In the genomic region with DNA sequence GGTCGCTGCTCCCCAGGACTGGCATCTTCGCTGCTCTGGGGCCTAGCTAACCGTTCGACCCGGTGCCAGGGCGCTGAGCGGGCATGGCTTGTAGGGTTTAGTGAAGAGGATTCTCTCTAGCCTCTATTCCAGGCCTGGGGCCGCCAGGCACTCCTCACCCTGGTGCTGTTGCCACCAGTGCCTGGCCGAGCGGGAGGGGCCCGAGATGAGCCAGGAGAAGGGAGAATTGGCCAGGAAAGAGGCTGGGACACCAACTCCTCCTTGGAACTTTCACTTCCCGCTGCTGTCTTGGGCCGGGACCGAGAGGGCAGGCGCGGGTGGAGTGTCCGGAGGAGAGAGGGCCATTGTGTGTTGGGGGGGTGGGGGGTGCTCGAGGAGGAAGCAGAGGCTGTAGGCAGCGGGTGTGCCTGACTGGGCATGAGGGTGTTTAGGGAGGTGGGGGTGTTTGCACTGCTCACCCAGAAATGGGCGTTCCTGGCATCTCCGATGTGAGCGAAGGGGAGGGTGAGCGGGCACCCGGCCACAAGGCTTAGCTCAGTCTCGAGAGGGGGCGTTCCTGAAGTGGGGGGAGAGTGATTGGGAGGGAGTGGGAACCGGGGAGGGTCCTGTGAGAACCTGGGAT, we compare ENCODE assay signal across 9 cellular contexts. TPM values are rescaled to one million over a fixed set of nuclear protein-coding genes. Genes with fewer than 3 reads are reported as not detected.
DNase-seq lines count a peak whose midpoint lies in the region; ATAC-seq and TF ChIP-seq lines count a peak whose summit lies in the region.
"Had no signal": no experiment of that assay in that cellular context is flagged by ENCODE, and none has a peak within 500 bp of the region (broad histone marks: within the 10 kb centered on the region; RNA-seq: fewer than 3 reads in every experiment).

No MANE protein-coding gene starts in this region.

- CTCF ChIA-PET in CD8-positive, alpha-beta T cell (lab: Charles Lee), result interaction anchor here (1.1 to 22.1 kb wide), 8 partner anchors 7 to 492 kb away, joined by 3 to 528 read pairs (median 30); a partner anchor contains a TSS
- CTCF ChIA-PET in HEK293 (lab: Yijun Ruan, JAX) (interaction anchor here (0.7 to 3.6 kb wide), 9 partner anchors 9 to 116 kb away, joined by 3 to 32 read pairs (median 4); no protein-coding TSS in a partner anchor), OCI-LY7 (lab: Charles Lee; ENCODE audit: unreplicated experiment) (interaction anchor here (0.6 to 1.7 kb wide), 3 partner anchors 10 to 1553 kb away, joined by 3 to 6 read pairs (median 3); no protein-coding TSS in a partner anchor)

- peak; percentile 42 for ATAC-seq in CD8-positive, alpha-beta T cell
- ATAC-seq in natural killer cell treated with Interleukin-12 subunit alpha and Interleukin-12 subunit beta and Interleukin-15 and Interleukin-18, amount 100 ng/mL, for 72 hours, result peak; percentile 0 to 6
- no peak for ATAC-seq in HG02798 (IDR thresholded peaks at IDR 0.05; ENCODE audit: poor library complexity, unreplicated experiment)

- peak overlapping the region; percentile 99 for H3K4me2 ChIP-seq in OCI-LY7 (ENCODE audit: low read length)

- POLR2A ChIA-PET in CD8-positive, alpha-beta T cell (lab: Charles Lee), result interaction anchor here (1.6 to 1.9 kb wide), 3 partner anchors 8 to 33 kb away, joined by 5 to 9 read pairs (median 6); no protein-coding TSS in a partner anchor
- POLR2A ChIA-PET in HEK293 (lab: Yijun Ruan, JAX) (interaction anchor here (0.8 to 1.6 kb wide), 6 partner anchors 9 to 96 kb away, joined by 3 to 10 read pairs (median 4); a partner anchor contains a TSS), OCI-LY7 (lab: Charles Lee) (interaction anchor here (0.6 to 1.5 kb wide), 3 partner anchors 9 to 51 kb away, joined by 3 to 6 read pairs (median 4); no protein-coding TSS in a partner anchor)

- DNase-seq in CD8-positive, alpha-beta T cell, result peak in 6 of 7 experiments; percentile 26 to 56 (median 44)
- DNase-seq in OCI-LY7 (ENCODE audit: low spot score) (peak; percentile 37), fibroblast of mammary gland (ENCODE audit: low read depth) (peak; percentile 18), ureter (ENCODE audit: low spot score) (peak; percentile 76)
- peak; percentile 30 for DNase-seq in activated T-helper 1 cell treated with anti-CD3 and anti-CD28 coated beads, Interleukin-12 subunit alpha, Interleukin-12 subunit beta, Interleukin-2, Interleukin-4 antibody, amounts not matched to agents 30 ng/mL and 10 ng/mL and 1 ng/mL, durations not matched to agents 14 hours and 24 hours and 36 hours (ENCODE audit: low spot score)
- DNase-seq in natural killer cell treated with Interleukin-12 subunit alpha and Interleukin-12 subunit beta and Interleukin-15 and Interleukin-18, amount 100 ng/mL, for 72 hours (ENCODE audit: low spot score), result no peak

- intact Hi-C loops in CD8-positive, alpha-beta T cell (cut with DNase I, micrococcal nuclease), result loop anchor here (1.0 to 5.0 kb wide), 6 partner anchors 49 to 493 kb away; a partner anchor contains a TSS
- intact Hi-C loops in OCI-LY7 (cut with micrococcal nuclease; ENCODE audit: unreplicated experiment), result loop anchor here (1.0 kb wide), 1 partner anchor 51 kb away; no protein-coding TSS in a partner anchor
- intact Hi-C loops in activated T-helper 1 cell treated with anti-CD3 and anti-CD28 coated beads, Interleukin-12 subunit alpha, Interleukin-12 subunit beta, Interleukin-2, Interleukin-4 antibody, amounts not matched to agents 30 ng/mL and 10 ng/mL and 1 ng/mL, durations not matched to agents 14 hours and 24 hours and 36 hours (cut with micrococcal nuclease), result loop anchor here (1.0 to 2.0 kb wide), 4 partner anchors 9 to 77 kb away; a partner anchor contains a TSS

- no peaks in the 10 kb centered on the region for H3K9me3 Mint-ChIP-seq in CD8-positive, alpha-beta T cell
- H3K9me3 Mint-ChIP-seq in activated T-helper 1 cell treated with anti-CD3 and anti-CD28 coated beads, Interleukin-12 subunit alpha, Interleukin-12 subunit beta, Interleukin-2, Interleukin-4 antibody, amounts not matched to agents 30 ng/mL and 10 ng/mL and 1 ng/mL, durations not matched to agents 14 hours and 24 hours and 36 hours, result no peaks in the 10 kb centered on the region
- no peaks in the 10 kb centered on the region for H3K9me3 Mint-ChIP-seq in natural killer cell treated with Interleukin-12 subunit alpha and Interleukin-12 subunit beta and Interleukin-15 and Interleukin-18, amount 100 ng/mL, for 72 hours

- no peaks in the 10 kb centered on the region for H4K20me1 ChIP-seq in OCI-LY7 (ENCODE audit: insufficient read depth, low read length)

- H3K36me3 Mint-ChIP-seq in CD8-positive, alpha-beta T cell, result peaks cover 6% of the 10 kb centered on the region
- peaks cover 5% of the 10 kb centered on the region for H3K36me3 Mint-ChIP-seq in activated T-helper 1 cell treated with anti-CD3 and anti-CD28 coated beads, Interleukin-12 subunit alpha, Interleukin-12 subunit beta, Interleukin-2, Interleukin-4 antibody, amounts not matched to agents 30 ng/mL and 10 ng/mL and 1 ng/mL, durations not matched to agents 14 hours and 24 hours and 36 hours (ENCODE audit: low read depth)
- no peaks in the 10 kb centered on the region for H3K36me3 Mint-ChIP-seq in natural killer cell treated with Interleukin-12 subunit alpha and Interleukin-12 subunit beta and Interleukin-15 and Interleukin-18, amount 100 ng/mL, for 72 hours

- BruUV-seq in OCI-LY7 (replicated peaks; lab: Mats Ljungman, UMichigan), result no TSS peak

- peaks cover 27% of the 10 kb centered on the region for H3K4me1 ChIP-seq in CD8-positive, alpha-beta T cell (ENCODE audit: insufficient read depth, low read length)
- peaks cover 9% of the 10 kb centered on the region for H3K4me1 ChIP-seq in HEK293 (ENCODE audit: control insufficient read depth, insufficient read depth, low read length)
- H3K4me1 ChIP-seq in OCI-LY7 (ENCODE audit: insufficient read depth, low read length, poor library complexity, severe bottlenecking), result peaks cover 35% of the 10 kb centered on the region

- no peak overlapping the region for H3K27ac ChIP-seq in CD8-positive, alpha-beta T cell (ENCODE audit: low read depth, low read length)
- H3K27ac ChIP-seq in HEK293 (ENCODE audit: extremely low read depth, low read depth, low read length), result peak overlapping the region; percentile 57; the same call in 1 of the 2 replicates
- no peak overlapping the region for H3K27ac ChIP-seq in OCI-LY7 (ENCODE audit: low read depth, low read length, poor library complexity, severe bottlenecking)

- H3K4me3 Mint-ChIP-seq in CD8-positive, alpha-beta T cell, result peak overlapping the region; percentile 80
- peak overlapping the region; percentile 86 for H3K4me3 Mint-ChIP-seq in activated T-helper 1 cell treated with anti-CD3 and anti-CD28 coated beads, Interleukin-12 subunit alpha, Interleukin-12 subunit beta, Interleukin-2, Interleukin-4 antibody, amounts not matched to agents 30 ng/mL and 10 ng/mL and 1 ng/mL, durations not matched to agents 14 hours and 24 hours and 36 hours
- peak overlapping the region; percentile 88 for H3K4me3 Mint-ChIP-seq in natural killer cell treated with Interleukin-12 subunit alpha and Interleukin-12 subunit beta and Interleukin-15 and Interleukin-18, amount 100 ng/mL, for 72 hours

- TF ChIP-seq CTCF in CD8-positive, alpha-beta T cell (IDR thresholded peaks at IDR 0.05), result no peak
- TF ChIP-seq CTCF in HEK293 (tag by site-specific recombination; IDR thresholded peaks at IDR 0.05) (no peak), OCI-LY7 (conservative IDR thresholded peaks at IDR 0.05; ENCODE audit: low read length) (no peak), fibroblast of mammary gland (conservative IDR thresholded peaks at IDR 0.05; ENCODE audit: control insufficient read depth, insufficient read depth, low read depth, low read length) (no peak)

- H3K4me1 Mint-ChIP-seq in CD8-positive, alpha-beta T cell (ENCODE audit: low read depth), result peaks cover 19% of the 10 kb centered on the region
- H3K4me1 Mint-ChIP-seq in activated T-helper 1 cell treated with anti-CD3 and anti-CD28 coated beads, Interleukin-12 subunit alpha, Interleukin-12 subunit beta, Interleukin-2, Interleukin-4 antibody, amounts not matched to agents 30 ng/mL and 10 ng/mL and 1 ng/mL, durations not matched to agents 14 hours and 24 hours and 36 hours (ENCODE audit: low read depth), result peaks cover 28% of the 10 kb centered on the region
- H3K4me1 Mint-ChIP-seq in natural killer cell treated with Interleukin-12 subunit alpha and Interleukin-12 subunit beta and Interleukin-15 and Interleukin-18, amount 100 ng/mL, for 72 hours (ENCODE audit: low read depth in 2 of 2), result peaks cover 23 to 28% of the 10 kb centered on the region in 2 donors

- H3K27me3 Mint-ChIP-seq in CD8-positive, alpha-beta T cell (ENCODE audit: low read depth), result no peaks in the 10 kb centered on the region
- H3K27me3 Mint-ChIP-seq in activated T-helper 1 cell treated with anti-CD3 and anti-CD28 coated beads, Interleukin-12 subunit alpha, Interleukin-12 subunit beta, Interleukin-2, Interleukin-4 antibody, amounts not matched to agents 30 ng/mL and 10 ng/mL and 1 ng/mL, durations not matched to agents 14 hours and 24 hours and 36 hours (ENCODE audit: insufficient read depth), result no peaks in the 10 kb centered on the region
- H3K27me3 Mint-ChIP-seq in natural killer cell treated with Interleukin-12 subunit alpha and Interleukin-12 subunit beta and Interleukin-15 and Interleukin-18, amount 100 ng/mL, for 72 hours, result no peaks in the 10 kb centered on the region

- H2AFZ ChIP-seq in OCI-LY7 (ENCODE audit: low read length), result peak overlapping the region; percentile 63

- H3K9me3 ChIP-seq in CD8-positive, alpha-beta T cell (ENCODE audit: low read length), result no peaks in the 10 kb centered on the region
- H3K9me3 ChIP-seq in HEK293 (ENCODE audit: control insufficient read depth, insufficient read depth, low read depth, low read length) (no peaks in the 10 kb centered on the region), OCI-LY7 (ENCODE audit: low read length) (no peaks in the 10 kb centered on the region)

- peak overlapping the region; percentile 59 for H3K4me3 ChIP-seq in CD8-positive, alpha-beta T cell (ENCODE audit: low read depth, low read length)
- H3K4me3 ChIP-seq in HEK293 (ENCODE audit: low read depth, low read length) (peak overlapping the region; percentile 66), OCI-LY7 (ENCODE audit: low read depth, low read length, poor library complexity, severe bottlenecking) (peak overlapping the region; percentile 91), fibroblast of mammary gland (ENCODE audit: control insufficient read depth, low read depth, low read length) (peak overlapping the region; percentile 74)

- H3K27ac Mint-ChIP-seq in CD8-positive, alpha-beta T cell, result no peak overlapping the region
- peak overlapping the region; percentile 70 for H3K27ac Mint-ChIP-seq in activated T-helper 1 cell treated with anti-CD3 and anti-CD28 coated beads, Interleukin-12 subunit alpha, Interleukin-12 subunit beta, Interleukin-2, Interleukin-4 antibody, amounts not matched to agents 30 ng/mL and 10 ng/mL and 1 ng/mL, durations not matched to agents 14 hours and 24 hours and 36 hours
- H3K27ac Mint-ChIP-seq in natural killer cell treated with Interleukin-12 subunit alpha and Interleukin-12 subunit beta and Interleukin-15 and Interleukin-18, amount 100 ng/mL, for 72 hours, result peak overlapping the region; percentile 21 to 77

- no peaks in the 10 kb centered on the region for H3K79me2 ChIP-seq in OCI-LY7 (ENCODE audit: insufficient read depth, low read depth, low read length)

- H3K9me2 ChIP-seq in OCI-LY7 (ENCODE audit: insufficient read depth, low read length), result no peaks in the 10 kb centered on the region

- no peaks in the 10 kb centered on the region for H3K27me3 ChIP-seq in CD8-positive, alpha-beta T cell (ENCODE audit: insufficient read depth, low read length)

- no peaks in the 10 kb centered on the region for H3K36me3 ChIP-seq in CD8-positive, alpha-beta T cell (ENCODE audit: insufficient read depth, low read length)
- H3K36me3 ChIP-seq in HEK293 (ENCODE audit: control insufficient read depth in 2 of 2, insufficient read depth in 1 of 2, low read length in 2 of 2), result peaks cover 0 to 31% of the 10 kb centered on the region in 2 experiments; a peak in 1 of 3 replicates
- 0 out of 2 replicates have a peak, but pooled peaks cover 5% of the 10 kb centered on the region for H3K36me3 ChIP-seq in OCI-LY7 (ENCODE audit: insufficient read depth, low read length)

RNA-seq across cellular contexts. Expression of a gene that starts 0.8 kb away (rescaled TPM):
- total RNA-seq in CD8-positive, alpha-beta T cell, result 10 to 100 TPM; 10.8 to 11.8 TPM
- 14.2 and 19.7 TPM in 2 replicates for total RNA-seq in OCI-LY7 (2014; rRNA removed; shearing (Covaris generic))
- total RNA-seq in OCI-LY7 (2022), result 50.4 and 56.1 TPM in 2 replicates
- total RNA-seq in activated T-helper 1 cell treated with anti-CD3 and anti-CD28 coated beads, Interleukin-12 subunit alpha, Interleukin-12 subunit beta, Interleukin-2, Interleukin-4 antibody, amounts not matched to agents 30 ng/mL and 10 ng/mL and 1 ng/mL, durations not matched to agents 14 hours and 24 hours and 36 hours, result 82.9 and 86.8 TPM in 2 replicates
- 100 to 1,000 TPM in 1 of 2 donors, 10 to 100 TPM in 1; 42.1 to 107 TPM for total RNA-seq in natural killer cell treated with Interleukin-12 subunit alpha and Interleukin-12 subunit beta and Interleukin-15 and Interleukin-18, amount 100 ng/mL, for 72 hours
- total RNA-seq in ureter, result 152 TPM

RNA-seq across cellular contexts. Expression of a gene that starts 11.7 kb away (rescaled TPM):
- total RNA-seq in CD8-positive, alpha-beta T cell, result 1 to 10 TPM; 1.4 to 1.8 TPM
- total RNA-seq in OCI-LY7 (2014; rRNA removed; shearing (Covaris generic)), result 10.5 and 11.5 TPM in 2 replicates
- total RNA-seq in OCI-LY7 (2022), result 9.0 and 10.1 TPM in 2 replicates
- total RNA-seq in activated T-helper 1 cell treated with anti-CD3 and anti-CD28 coated beads, Interleukin-12 subunit alpha, Interleukin-12 subunit beta, Interleukin-2, Interleukin-4 antibody, amounts not matched to agents 30 ng/mL and 10 ng/mL and 1 ng/mL, durations not matched to agents 14 hours and 24 hours and 36 hours, result 5.7 and 6.8 TPM in 2 replicates
- total RNA-seq in natural killer cell treated with Interleukin-12 subunit alpha and Interleukin-12 subunit beta and Interleukin-15 and Interleukin-18, amount 100 ng/mL, for 72 hours, result 1 to 10 TPM; 1.7 to 4.7 TPM
- total RNA-seq in ureter, result 11.2 TPM

RNA-seq across cellular contexts. Expression of a gene that starts 18.3 kb away (rescaled TPM):
- total RNA-seq in CD8-positive, alpha-beta T cell, result under 1 TPM in 1 of 2 experiments, not detected in 1; 0.30 TPM
- total RNA-seq in OCI-LY7 (2014; rRNA removed; shearing (Covaris generic)), result not detected in 2 replicates
- total RNA-seq in OCI-LY7 (2022) (not detected in 2 replicates), ureter (not detected)
- total RNA-seq in activated T-helper 1 cell treated with anti-CD3 and anti-CD28 coated beads, Interleukin-12 subunit alpha, Interleukin-12 subunit beta, Interleukin-2, Interleukin-4 antibody, amounts not matched to agents 30 ng/mL and 10 ng/mL and 1 ng/mL, durations not matched to agents 14 hours and 24 hours and 36 hours, result not detected in 2 replicates
- not detected for total RNA-seq in natural killer cell treated with Interleukin-12 subunit alpha and Interleukin-12 subunit beta and Interleukin-15 and Interleukin-18, amount 100 ng/mL, for 72 hours
- total RNA-seq: T-helper 1 cell treated with Interleukin-12 subunit alpha and Interleukin-12 subunit beta and Interleukin-4 antibody, amounts not matched to agents 30 ng/mL and 1 ng/mL, for 36 hours had no signal

RNA-seq across cellular contexts. Expression of a gene that starts 18.3 kb away (rescaled TPM):
- total RNA-seq in CD8-positive, alpha-beta T cell, result under 1 TPM; 0.52 to 0.61 TPM
- total RNA-seq in OCI-LY7 (2014; rRNA removed; shearing (Covaris generic)), result 0.85 and 1.7 TPM in 2 replicates
- total RNA-seq in OCI-LY7 (2022), result 2.0 and 3.9 TPM in 2 replicates
- 0.26 and 0.27 TPM in 2 replicates for total RNA-seq in activated T-helper 1 cell treated with anti-CD3 and anti-CD28 coated beads, Interleukin-12 subunit alpha, Interleukin-12 subunit beta, Interleukin-2, Interleukin-4 antibody, amounts not matched to agents 30 ng/mL and 10 ng/mL and 1 ng/mL, durations not matched to agents 14 hours and 24 hours and 36 hours
- total RNA-seq in natural killer cell treated with Interleukin-12 subunit alpha and Interleukin-12 subunit beta and Interleukin-15 and Interleukin-18, amount 100 ng/mL, for 72 hours, result under 1 TPM in 1 of 2 donors, not detected in 1; 0.57 TPM
- 1.2 TPM for total RNA-seq in ureter

RNA-seq across cellular contexts. Expression of a gene that starts 26.7 kb away (rescaled TPM):
- total RNA-seq in CD8-positive, alpha-beta T cell, result under 1 TPM; 0.46 to 0.69 TPM
- 5.7 and 6.7 TPM in 2 replicates for total RNA-seq in OCI-LY7 (2014; rRNA removed; shearing (Covaris generic))
- 4.8 and 10.8 TPM in 2 replicates for total RNA-seq in OCI-LY7 (2022)
- 2.8 and 3.0 TPM in 2 replicates for total RNA-seq in activated T-helper 1 cell treated with anti-CD3 and anti-CD28 coated beads, Interleukin-12 subunit alpha, Interleukin-12 subunit beta, Interleukin-2, Interleukin-4 antibody, amounts not matched to agents 30 ng/mL and 10 ng/mL and 1 ng/mL, durations not matched to agents 14 hours and 24 hours and 36 hours
- total RNA-seq in natural killer cell treated with Interleukin-12 subunit alpha and Interleukin-12 subunit beta and Interleukin-15 and Interleukin-18, amount 100 ng/mL, for 72 hours, result 1 to 10 TPM in 1 of 2 donors, not detected in 1; 1.2 TPM
- total RNA-seq in ureter, result 1.1 TPM
